ENCODE assay signal across 17 cellular contexts in the genomic region with DNA sequence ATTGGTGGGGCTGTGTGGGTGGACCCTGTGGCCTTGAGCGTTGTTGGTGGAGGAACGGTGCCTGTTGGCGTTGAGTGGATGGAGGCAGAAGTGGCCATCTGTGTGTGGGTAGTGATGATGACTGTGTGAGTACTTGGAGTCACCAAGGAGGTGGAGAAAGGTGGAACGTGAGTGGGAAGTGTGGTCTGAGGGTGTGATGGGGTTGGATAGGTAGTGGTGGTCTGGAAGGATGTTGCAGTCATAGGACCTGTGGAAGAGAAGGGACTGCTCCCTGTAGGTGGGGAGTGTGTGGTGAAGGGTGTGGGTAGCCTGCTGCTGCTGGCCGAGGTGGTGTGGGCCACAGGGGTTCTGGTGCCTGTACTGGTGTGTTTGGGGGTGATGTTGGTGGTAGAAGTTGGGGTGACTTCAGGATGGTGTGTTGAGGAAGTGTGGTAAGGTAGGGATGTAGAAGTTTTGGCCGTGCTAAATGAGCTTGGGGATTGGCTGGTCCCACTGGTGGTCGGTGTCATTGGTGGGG. TPM values are rescaled to one million over a fixed set of nuclear protein-coding genes. Genes with fewer than 3 reads are reported as not detected.
A peak's percentile ranks its signal among the peaks of the same experiment; 100 is the strongest.
DNase-seq lines count a peak whose midpoint lies in the region; ATAC-seq and TF ChIP-seq lines count a peak whose summit lies in the region.
"Not testable (repeated sequence)": the region's sequence is repeated elsewhere in the genome, so short reads cannot be mapped to it uniquely, and the experiment has no call there.
"Had no signal": no experiment of that assay in that cellular context is flagged by ENCODE, and none has a peak within 500 bp of the region (broad histone marks: within the 10 kb centered on the region; RNA-seq: fewer than 3 reads in every experiment).

No MANE protein-coding gene starts in this region.

- H3K27ac ChIP-seq in esophagus muscularis mucosa (replicated peaks in 1 of 4): not testable (repeated sequence)

- H3K4me3 Mint-ChIP-seq in activated CD4-positive, alpha-beta T cell treated with anti-CD3 and anti-CD28 coated beads, Interleukin-2, amount 10 ng/mL, durations not matched to agents 7 days and 5 days; activated naive CD8-positive, alpha-beta T cell treated with anti-CD3 and anti-CD28 coated beads, Interleukin-2, amount 50 U/mL, for 24 hours; stimulated activated memory B cell treated with anti-CD40 and anti-IgM and Interleukin-4, amounts not matched to agents 10 μg/mL and 1 μg/mL and 100 μg/mL, for 72 hours: not testable (repeated sequence)
- peak overlapping the region; percentile 42 for H3K4me3 Mint-ChIP-seq in natural killer cell treated with Interleukin-12 subunit alpha and Interleukin-12 subunit beta and Interleukin-15 and Interleukin-18, amount 100 ng/mL, for 72 hours

- not testable (repeated sequence) for H3K4me3 ChIP-seq in esophagus muscularis mucosa

- not testable (repeated sequence) for TF ChIP-seq CTCF in esophagus muscularis mucosa (IDR thresholded peaks at IDR 0.05)

- intact Hi-C loops in esophagus muscularis mucosa (cut with DNase I): not testable (repeated sequence)

- TF ChIP-seq POLR2A in esophagus muscularis mucosa (IDR thresholded peaks at IDR 0.05; ENCODE audit: low read depth): not testable (repeated sequence)

- not testable (repeated sequence) for H3K27ac Mint-ChIP-seq in activated CD4-positive, alpha-beta T cell treated with anti-CD3 and anti-CD28 coated beads, Interleukin-2, amount 10 ng/mL, durations not matched to agents 7 days and 5 days; stimulated activated memory B cell treated with anti-CD40 and anti-IgM and Interleukin-4, amounts not matched to agents 10 μg/mL and 1 μg/mL and 100 μg/mL, for 72 hours
- H3K27ac Mint-ChIP-seq in activated naive CD8-positive, alpha-beta T cell treated with anti-CD3 and anti-CD28 coated beads, Interleukin-2, amount 50 U/mL, for 24 hours: peak overlapping the region; percentile 0
- peak overlapping the region in 1 of 2 donors; percentile 2 for H3K27ac Mint-ChIP-seq in natural killer cell treated with Interleukin-12 subunit alpha and Interleukin-12 subunit beta and Interleukin-15 and Interleukin-18, amount 100 ng/mL, for 72 hours

- DNase-seq in Ammon's horn (ENCODE audit: low spot score) (peak; percentile 18), H4 (ENCODE audit: low spot score) (peak; percentile 42), esophagus muscularis mucosa (ENCODE audit: extremely low spot score) (peak; percentile 93), iris pigment epithelial cell (ENCODE audit: low read depth) (peak; percentile 5)
- DNase-seq in activated CD4-positive, alpha-beta T cell treated with anti-CD3 and anti-CD28 coated beads, Interleukin-2, amount 10 ng/mL, durations not matched to agents 7 days and 5 days: peak; percentile 11
- DNase-seq in activated naive CD8-positive, alpha-beta T cell treated with anti-CD3 and anti-CD28 coated beads, Interleukin-2, amount 50 U/mL, for 24 hours: peak; percentile 24
- not testable (repeated sequence) for DNase-seq in natural killer cell treated with Interleukin-12 subunit alpha and Interleukin-12 subunit beta and Interleukin-15 and Interleukin-18, amount 100 ng/mL, for 72 hours (ENCODE audit: low spot score)

- peaks cover 8 to 36% (median 22%) of the 10 kb centered on the region in 4 donors for H3K36me3 ChIP-seq in esophagus muscularis mucosa

- CTCF ChIA-PET in activated CD4-positive, alpha-beta T cell treated with anti-CD3 and anti-CD28 coated beads, Interleukin-2, amount 10 ng/mL, durations not matched to agents 7 days and 5 days (lab: Charles Lee): not testable (repeated sequence)

- TF ChIP-seq EP300 in esophagus muscularis mucosa (IDR thresholded peaks at IDR 0.05): not testable (repeated sequence)

- not testable (repeated sequence) for H3K36me3 Mint-ChIP-seq in activated CD4-positive, alpha-beta T cell treated with anti-CD3 and anti-CD28 coated beads, Interleukin-2, amount 10 ng/mL, durations not matched to agents 7 days and 5 days (ENCODE audit: low read depth)
- H3K36me3 Mint-ChIP-seq in activated naive CD8-positive, alpha-beta T cell treated with anti-CD3 and anti-CD28 coated beads, Interleukin-2, amount 50 U/mL, for 24 hours (ENCODE audit: low read depth): peaks cover 12% of the 10 kb centered on the region
- peaks cover 11% of the 10 kb centered on the region for H3K36me3 Mint-ChIP-seq in natural killer cell treated with Interleukin-12 subunit alpha and Interleukin-12 subunit beta and Interleukin-15 and Interleukin-18, amount 100 ng/mL, for 72 hours
- H3K36me3 Mint-ChIP-seq in stimulated activated memory B cell treated with anti-CD40 and anti-IgM and Interleukin-4, amounts not matched to agents 10 μg/mL and 1 μg/mL and 100 μg/mL, for 72 hours: peaks cover 20% of the 10 kb centered on the region

- ATAC-seq in activated naive CD8-positive, alpha-beta T cell treated with anti-CD3 and anti-CD28 coated beads, Interleukin-2, amount 50 U/mL, for 24 hours: peak; percentile 35
- ATAC-seq in natural killer cell treated with Interleukin-12 subunit alpha and Interleukin-12 subunit beta and Interleukin-15 and Interleukin-18, amount 100 ng/mL, for 72 hours: peak; percentile 31 to 64
- peak; percentile 29 for ATAC-seq in stimulated activated memory B cell treated with anti-CD40 and anti-IgM and Interleukin-4, amounts not matched to agents 10 μg/mL and 1 μg/mL and 100 μg/mL, for 72 hours

- H3K4me1 ChIP-seq in esophagus muscularis mucosa: not testable (repeated sequence)

- 64% methylated on average over 7 of the region's 7 CpGs for WGBS in esophagus muscularis mucosa

- H3K9me3 ChIP-seq in esophagus muscularis mucosa: not testable (repeated sequence)

- H3K4me1 Mint-ChIP-seq in activated CD4-positive, alpha-beta T cell treated with anti-CD3 and anti-CD28 coated beads, Interleukin-2, amount 10 ng/mL, durations not matched to agents 7 days and 5 days: peaks cover 14% of the 10 kb centered on the region
- H3K4me1 Mint-ChIP-seq in activated naive CD8-positive, alpha-beta T cell treated with anti-CD3 and anti-CD28 coated beads, Interleukin-2, amount 50 U/mL, for 24 hours: peaks cover 22% of the 10 kb centered on the region
- peaks cover 32 to 34% of the 10 kb centered on the region in 2 donors for H3K4me1 Mint-ChIP-seq in natural killer cell treated with Interleukin-12 subunit alpha and Interleukin-12 subunit beta and Interleukin-15 and Interleukin-18, amount 100 ng/mL, for 72 hours (ENCODE audit: low read depth in 2 of 2)
- H3K4me1 Mint-ChIP-seq in stimulated activated memory B cell treated with anti-CD40 and anti-IgM and Interleukin-4, amounts not matched to agents 10 μg/mL and 1 μg/mL and 100 μg/mL, for 72 hours: peaks cover 19% of the 10 kb centered on the region

- H3K27me3 Mint-ChIP-seq in activated CD4-positive, alpha-beta T cell treated with anti-CD3 and anti-CD28 coated beads, Interleukin-2, amount 10 ng/mL, durations not matched to agents 7 days and 5 days; activated naive CD8-positive, alpha-beta T cell treated with anti-CD3 and anti-CD28 coated beads, Interleukin-2, amount 50 U/mL, for 24 hours; natural killer cell treated with Interleukin-12 subunit alpha and Interleukin-12 subunit beta and Interleukin-15 and Interleukin-18, amount 100 ng/mL, for 72 hours; stimulated activated memory B cell treated with anti-CD40 and anti-IgM and Interleukin-4, amounts not matched to agents 10 μg/mL and 1 μg/mL and 100 μg/mL, for 72 hours: not testable (repeated sequence)

- not testable (repeated sequence) for H3K27me3 ChIP-seq in esophagus muscularis mucosa

- POLR2A ChIA-PET in activated CD4-positive, alpha-beta T cell treated with anti-CD3 and anti-CD28 coated beads, Interleukin-2, amount 10 ng/mL, durations not matched to agents 7 days and 5 days (lab: Charles Lee): not testable (repeated sequence)

- peaks cover 14% of the 10 kb centered on the region for H3K9me3 Mint-ChIP-seq in activated CD4-positive, alpha-beta T cell treated with anti-CD3 and anti-CD28 coated beads, Interleukin-2, amount 10 ng/mL, durations not matched to agents 7 days and 5 days
- peaks cover 19% of the 10 kb centered on the region for H3K9me3 Mint-ChIP-seq in activated naive CD8-positive, alpha-beta T cell treated with anti-CD3 and anti-CD28 coated beads, Interleukin-2, amount 50 U/mL, for 24 hours
- H3K9me3 Mint-ChIP-seq in natural killer cell treated with Interleukin-12 subunit alpha and Interleukin-12 subunit beta and Interleukin-15 and Interleukin-18, amount 100 ng/mL, for 72 hours: peaks cover 14% of the 10 kb centered on the region
- H3K9me3 Mint-ChIP-seq in stimulated activated memory B cell treated with anti-CD40 and anti-IgM and Interleukin-4, amounts not matched to agents 10 μg/mL and 1 μg/mL and 100 μg/mL, for 72 hours: peaks cover 18% of the 10 kb centered on the region

RNA-seq across cellular contexts. Expression of gene MUC6, which starts 19.9 kb away (rescaled TPM):
- not detected in 2 replicates for total RNA-seq in H4 (2014; rRNA removed; shearing (Covaris generic))
- total RNA-seq in activated CD4-positive, alpha-beta T cell treated with anti-CD3 and anti-CD28 coated beads, Interleukin-2, amount 10 ng/mL, durations not matched to agents 7 days and 5 days: not detected
- not detected for total RNA-seq in esophagus muscularis mucosa
- not detected for total RNA-seq in natural killer cell treated with Interleukin-12 subunit alpha and Interleukin-12 subunit beta and Interleukin-15 and Interleukin-18, amount 100 ng/mL, for 72 hours
- total RNA-seq: dermis microvascular lymphatic vessel endothelial cell; frontal cortex; GM23248; mesothelial cell of epicardium; Peyer's patch; SJSA1; T-helper 1 cell treated with Interleukin-12 subunit alpha and Interleukin-12 subunit beta and Interleukin-4 antibody, amounts not matched to agents 30 ng/mL and 1 ng/mL, for 36 hours had no signal

RNA-seq across cellular contexts. Expression of gene MUC2, which starts 58.0 kb away (rescaled TPM):
- total RNA-seq in H4 (2014; rRNA removed; shearing (Covaris generic)): not detected in 2 replicates
- not detected for total RNA-seq in activated CD4-positive, alpha-beta T cell treated with anti-CD3 and anti-CD28 coated beads, Interleukin-2, amount 10 ng/mL, durations not matched to agents 7 days and 5 days
- under 1 TPM in 1 of 4 donors, not detected in 3; 0.34 TPM for total RNA-seq in esophagus muscularis mucosa
- not detected for total RNA-seq in natural killer cell treated with Interleukin-12 subunit alpha and Interleukin-12 subunit beta and Interleukin-15 and Interleukin-18, amount 100 ng/mL, for 72 hours
- total RNA-seq: dermis microvascular lymphatic vessel endothelial cell; frontal cortex; GM23248; progenitor cell of endocrine pancreas; SJSA1; T-helper 1 cell treated with Interleukin-12 subunit alpha and Interleukin-12 subunit beta and Interleukin-4 antibody, amounts not matched to agents 30 ng/mL and 1 ng/mL, for 36 hours; tibial nerve had no signal
